In genomic region chr10:102113261-102113955, GRCh38 we compare ENCODE assay signal across 8 cellular contexts. TPM values are rescaled to one million over a fixed set of nuclear protein-coding genes. Genes with fewer than 3 reads are reported as not detected.
DNase-seq lines count a peak whose midpoint lies in the region; TF ChIP-seq lines count a peak whose summit lies in the region.

No MANE protein-coding gene starts in this region.

- H3K27me3 ChIP-seq in layer of hippocampus (ENCODE audit: control insufficient read depth, insufficient read depth, low read length) (no peaks in the 10 kb centered on the region), testis (no peaks in the 10 kb centered on the region)

- H3K36me3 Mint-ChIP-seq in activated naive CD8-positive, alpha-beta T cell treated with anti-CD3 and anti-CD28 coated beads for 36 hours, result peaks cover 30% of the 10 kb centered on the region

- 50 to 62% methylated on average over 5 to 7 of the region's 7 CpGs for WGBS in testis, 2 donors

- H3K27ac ChIP-seq in layer of hippocampus (ENCODE audit: low read depth, low read length) (peak overlapping the region; percentile 31), testis (no peak overlapping the region)

- intact Hi-C loops in testis (cut with DNase I; ENCODE audit: low total_unique reads), result no loop called here

- TF ChIP-seq POLR2A in testis (IDR thresholded peaks at IDR 0.05), result no peak

- TF ChIP-seq CTCF in testis (IDR thresholded peaks at IDR 0.05), result no peak

- DNase-seq in activated CD8-positive, alpha-beta memory T cell treated with anti-CD3 and anti-CD28 coated beads for 24 hours, result peak; percentile 62
- no peak for DNase-seq in activated CD8-positive, alpha-beta memory T cell treated with anti-CD3 and anti-CD28 coated beads, Interleukin-2, amount 50 U/mL, for 48 hours
- DNase-seq in activated naive CD8-positive, alpha-beta T cell treated with anti-CD3 and anti-CD28 coated beads for 36 hours, result peak; percentile 10
- DNase-seq in testis (no peak), COLO668 (lab: John Stamatoyannopoulos, UW; ENCODE audit: unreplicated experiment) (no peak), NCI-H1417 treated with DMSO at 0.1 percent for 48 hours (lab: John Stamatoyannopoulos, UW) (no peak), NCI-H526 (lab: John Stamatoyannopoulos, UW) (no peak)

- H3K27me3 Mint-ChIP-seq in activated naive CD8-positive, alpha-beta T cell treated with anti-CD3 and anti-CD28 coated beads for 36 hours, result no peaks in the 10 kb centered on the region

- peaks cover 47% of the 10 kb centered on the region for H3K4me1 Mint-ChIP-seq in activated naive CD8-positive, alpha-beta T cell treated with anti-CD3 and anti-CD28 coated beads for 36 hours

- H3K4me3 Mint-ChIP-seq in activated naive CD8-positive, alpha-beta T cell treated with anti-CD3 and anti-CD28 coated beads for 36 hours, result peak overlapping the region; percentile 84

- peak overlapping the region; percentile 80 for H3K27ac Mint-ChIP-seq in activated naive CD8-positive, alpha-beta T cell treated with anti-CD3 and anti-CD28 coated beads for 36 hours

- no peaks in the 10 kb centered on the region for H3K36me3 ChIP-seq in testis (ENCODE audit: low read depth, missing control alignments)

- peaks cover 49% of the 10 kb centered on the region for H3K4me1 ChIP-seq in testis

- peak overlapping the region; percentile 70 to 85 for H3K4me3 ChIP-seq in testis

- H3K9me3 ChIP-seq in testis, result no peaks in the 10 kb centered on the region

- H3K9me3 Mint-ChIP-seq in activated naive CD8-positive, alpha-beta T cell treated with anti-CD3 and anti-CD28 coated beads for 36 hours, result no peaks in the 10 kb centered on the region

RNA-seq across cellular contexts. Expression of gene LDB1, which starts 6.8 kb away (rescaled TPM):
- total RNA-seq in activated naive CD8-positive, alpha-beta T cell treated with anti-CD3 and anti-CD28 coated beads for 36 hours, result 10 to 100 TPM; 68.0 to 71.5 TPM
- 10 to 100 TPM; 80.0 to 90.5 TPM for total RNA-seq in testis
- polyA plus RNA-seq in testis (ENCODE audit: insufficient read depth, low read depth, low replicate concordance), result 64.2 TPM

RNA-seq across cellular contexts. Expression of gene PPRC1, which starts 19.4 kb away (rescaled TPM):
- 100 to 1,000 TPM; 104 to 111 TPM for total RNA-seq in activated naive CD8-positive, alpha-beta T cell treated with anti-CD3 and anti-CD28 coated beads for 36 hours
- 10 to 100 TPM; 38.7 to 49.1 TPM for total RNA-seq in testis
- 27.0 TPM for polyA plus RNA-seq in testis (ENCODE audit: insufficient read depth, low read depth, low replicate concordance)

RNA-seq across cellular contexts. Expression of gene NOLC1, which starts 38.8 kb away (rescaled TPM):
- 100 to 1,000 TPM; 337 to 346 TPM for total RNA-seq in activated naive CD8-positive, alpha-beta T cell treated with anti-CD3 and anti-CD28 coated beads for 36 hours
- 10 to 100 TPM; 53.7 to 63.8 TPM for total RNA-seq in testis
- 46.6 TPM for polyA plus RNA-seq in testis (ENCODE audit: insufficient read depth, low read depth, low replicate concordance)

RNA-seq across cellular contexts. Expression of gene HPS6, which starts 48.3 kb away (rescaled TPM):
- total RNA-seq in activated naive CD8-positive, alpha-beta T cell treated with anti-CD3 and anti-CD28 coated beads for 36 hours, result 10 to 100 TPM; 21.2 to 21.3 TPM
- 10 to 100 TPM; 19.6 to 23.2 TPM for total RNA-seq in testis
- 9.7 TPM for polyA plus RNA-seq in testis (ENCODE audit: insufficient read depth, low read depth, low replicate concordance)

RNA-seq across cellular contexts. Expression of gene ARMH3, which starts 57.4 kb away (rescaled TPM):
- 10 to 100 TPM; 21.5 to 21.9 TPM for total RNA-seq in activated naive CD8-positive, alpha-beta T cell treated with anti-CD3 and anti-CD28 coated beads for 36 hours
- 10 to 100 TPM; 21.6 to 23.7 TPM for total RNA-seq in testis
- polyA plus RNA-seq in testis (ENCODE audit: insufficient read depth, low read depth, low replicate concordance), result 20.2 TPM

Comparison
In these comparisons a context has a peak if more than half of its experiments do, and no peak if none do; other contexts are left out.
1. DNase-seq: peak in activated CD8-positive, alpha-beta memory T cell treated with anti-CD3 and anti-CD28 coated beads for 24 hours (single experiment) and activated naive CD8-positive, alpha-beta T cell treated with anti-CD3 and anti-CD28 coated beads for 36 hours (single experiment); none in activated CD8-positive, alpha-beta memory T cell treated with anti-CD3 and anti-CD28 coated beads, Interleukin-2, amount 50 U/mL, for 48 hours (single experiment), testis (single experiment), COLO668 (single experiment), NCI-H1417 treated with DMSO at 0.1 percent for 48 hours (single experiment) and NCI-H526 (0 of 2).
2. RNA of gene NOLC1, which starts 38.8 kb away (total RNA-seq): 337 to 346 TPM in activated naive CD8-positive, alpha-beta T cell treated with anti-CD3 and anti-CD28 coated beads for 36 hours; 53.7 to 63.8 TPM in testis; every median in the first group is over 4 times any median in the second.